1 cellular context compared by ENCODE assay signal in the genomic region with DNA sequence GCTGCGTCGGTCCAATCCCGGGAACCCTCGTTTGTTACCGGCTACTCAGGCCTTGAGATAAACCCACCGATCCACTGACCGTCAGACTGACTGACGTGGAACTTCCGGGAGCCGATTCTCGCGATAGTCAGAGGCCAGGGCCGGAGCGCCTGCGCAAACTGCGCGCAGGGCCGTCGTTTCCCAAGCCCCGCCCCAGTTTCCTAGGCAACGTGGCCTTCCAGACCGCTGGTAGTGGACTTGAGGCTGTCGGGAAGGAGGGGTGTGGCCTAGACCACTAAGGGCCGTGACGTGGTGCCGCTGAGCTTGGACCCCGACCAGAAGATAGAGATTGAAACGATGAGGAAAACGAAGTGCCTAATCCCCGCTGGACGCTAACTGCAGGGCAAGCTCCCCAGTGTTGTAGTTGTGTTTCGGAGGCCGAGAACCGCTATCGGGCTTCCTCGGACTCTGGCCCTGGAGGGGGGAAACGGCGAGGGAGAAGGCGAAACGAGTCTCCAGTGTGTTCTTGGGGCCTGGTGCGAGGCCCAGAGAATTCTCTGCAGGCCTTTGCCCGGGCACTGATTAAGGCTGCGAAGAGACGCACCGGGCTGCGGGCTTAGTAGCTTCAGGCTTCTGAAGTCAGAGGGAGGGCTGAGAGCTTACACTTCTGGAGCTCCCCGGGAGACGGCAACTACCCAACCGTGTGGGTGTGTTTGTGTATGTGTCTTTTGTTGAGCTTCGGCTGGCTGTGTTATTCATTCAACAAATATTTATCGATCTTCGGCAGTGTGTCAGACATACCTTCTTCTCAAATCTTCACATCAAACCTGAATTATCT.
TF ChIP-seq lines count a peak whose summit lies in the region.

A gene (minus strand): TSS at position 96 of the 817 bp plus-strand sequence. CDS start 97 bp downstream, outside the sequence.

TF ChIP-seq in HepG2, 621 proteins besides CTCF, POLR2A, EP300 and RAD21 (continued from another document and continues in another):
- TF ChIP-seq, protein P1, sequence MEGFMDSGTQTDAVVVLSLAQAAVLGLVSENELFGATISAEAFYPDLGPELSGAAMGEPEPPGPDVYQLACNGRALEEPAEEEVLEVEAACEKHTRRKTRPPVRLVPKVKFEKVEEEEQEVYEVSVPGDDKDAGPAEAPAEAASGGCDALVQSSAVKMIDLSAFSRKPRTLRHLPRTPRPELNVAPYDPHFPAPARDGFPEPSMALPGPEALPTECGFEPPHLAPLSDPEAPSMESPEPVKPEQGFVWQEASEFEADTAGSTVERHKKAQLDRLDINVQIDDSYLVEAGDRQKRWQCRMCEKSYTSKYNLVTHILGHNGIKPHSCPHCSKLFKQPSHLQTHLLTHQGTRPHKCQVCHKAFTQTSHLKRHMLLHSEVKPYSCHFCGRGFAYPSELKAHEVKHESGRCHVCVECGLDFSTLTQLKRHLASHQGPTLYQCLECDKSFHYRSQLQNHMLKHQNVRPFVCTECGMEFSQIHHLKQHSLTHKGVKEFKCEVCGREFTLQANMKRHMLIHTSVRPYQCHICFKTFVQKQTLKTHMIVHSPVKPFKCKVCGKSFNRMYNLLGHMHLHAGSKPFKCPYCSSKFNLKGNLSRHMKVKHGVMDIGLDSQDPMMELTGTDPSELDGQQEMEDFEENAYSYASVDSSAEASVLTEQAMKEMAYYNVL (CRISPR knock-in tag; IDR thresholded peaks at IDR 0.05; ENCODE audit: borderline replicate concordance), result peak; percentile 56; the same call in 1 of the 2 replicates
- TF ChIP-seq, protein P2, sequence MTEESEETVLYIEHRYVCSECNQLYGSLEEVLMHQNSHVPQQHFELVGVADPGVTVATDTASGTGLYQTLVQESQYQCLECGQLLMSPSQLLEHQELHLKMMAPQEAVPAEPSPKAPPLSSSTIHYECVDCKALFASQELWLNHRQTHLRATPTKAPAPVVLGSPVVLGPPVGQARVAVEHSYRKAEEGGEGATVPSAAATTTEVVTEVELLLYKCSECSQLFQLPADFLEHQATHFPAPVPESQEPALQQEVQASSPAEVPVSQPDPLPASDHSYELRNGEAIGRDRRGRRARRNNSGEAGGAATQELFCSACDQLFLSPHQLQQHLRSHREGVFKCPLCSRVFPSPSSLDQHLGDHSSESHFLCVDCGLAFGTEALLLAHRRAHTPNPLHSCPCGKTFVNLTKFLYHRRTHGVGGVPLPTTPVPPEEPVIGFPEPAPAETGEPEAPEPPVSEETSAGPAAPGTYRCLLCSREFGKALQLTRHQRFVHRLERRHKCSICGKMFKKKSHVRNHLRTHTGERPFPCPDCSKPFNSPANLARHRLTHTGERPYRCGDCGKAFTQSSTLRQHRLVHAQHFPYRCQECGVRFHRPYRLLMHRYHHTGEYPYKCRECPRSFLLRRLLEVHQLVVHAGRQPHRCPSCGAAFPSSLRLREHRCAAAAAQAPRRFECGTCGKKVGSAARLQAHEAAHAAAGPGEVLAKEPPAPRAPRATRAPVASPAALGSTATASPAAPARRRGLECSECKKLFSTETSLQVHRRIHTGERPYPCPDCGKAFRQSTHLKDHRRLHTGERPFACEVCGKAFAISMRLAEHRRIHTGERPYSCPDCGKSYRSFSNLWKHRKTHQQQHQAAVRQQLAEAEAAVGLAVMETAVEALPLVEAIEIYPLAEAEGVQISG (CRISPR knock-in tag; IDR thresholded peaks at IDR 0.05), result peak; percentile 79
- no peak for TF ChIP-seq SMYD3 (CRISPR knock-in tag; IDR thresholded peaks at IDR 0.05)
- TF ChIP-seq, protein P3, sequence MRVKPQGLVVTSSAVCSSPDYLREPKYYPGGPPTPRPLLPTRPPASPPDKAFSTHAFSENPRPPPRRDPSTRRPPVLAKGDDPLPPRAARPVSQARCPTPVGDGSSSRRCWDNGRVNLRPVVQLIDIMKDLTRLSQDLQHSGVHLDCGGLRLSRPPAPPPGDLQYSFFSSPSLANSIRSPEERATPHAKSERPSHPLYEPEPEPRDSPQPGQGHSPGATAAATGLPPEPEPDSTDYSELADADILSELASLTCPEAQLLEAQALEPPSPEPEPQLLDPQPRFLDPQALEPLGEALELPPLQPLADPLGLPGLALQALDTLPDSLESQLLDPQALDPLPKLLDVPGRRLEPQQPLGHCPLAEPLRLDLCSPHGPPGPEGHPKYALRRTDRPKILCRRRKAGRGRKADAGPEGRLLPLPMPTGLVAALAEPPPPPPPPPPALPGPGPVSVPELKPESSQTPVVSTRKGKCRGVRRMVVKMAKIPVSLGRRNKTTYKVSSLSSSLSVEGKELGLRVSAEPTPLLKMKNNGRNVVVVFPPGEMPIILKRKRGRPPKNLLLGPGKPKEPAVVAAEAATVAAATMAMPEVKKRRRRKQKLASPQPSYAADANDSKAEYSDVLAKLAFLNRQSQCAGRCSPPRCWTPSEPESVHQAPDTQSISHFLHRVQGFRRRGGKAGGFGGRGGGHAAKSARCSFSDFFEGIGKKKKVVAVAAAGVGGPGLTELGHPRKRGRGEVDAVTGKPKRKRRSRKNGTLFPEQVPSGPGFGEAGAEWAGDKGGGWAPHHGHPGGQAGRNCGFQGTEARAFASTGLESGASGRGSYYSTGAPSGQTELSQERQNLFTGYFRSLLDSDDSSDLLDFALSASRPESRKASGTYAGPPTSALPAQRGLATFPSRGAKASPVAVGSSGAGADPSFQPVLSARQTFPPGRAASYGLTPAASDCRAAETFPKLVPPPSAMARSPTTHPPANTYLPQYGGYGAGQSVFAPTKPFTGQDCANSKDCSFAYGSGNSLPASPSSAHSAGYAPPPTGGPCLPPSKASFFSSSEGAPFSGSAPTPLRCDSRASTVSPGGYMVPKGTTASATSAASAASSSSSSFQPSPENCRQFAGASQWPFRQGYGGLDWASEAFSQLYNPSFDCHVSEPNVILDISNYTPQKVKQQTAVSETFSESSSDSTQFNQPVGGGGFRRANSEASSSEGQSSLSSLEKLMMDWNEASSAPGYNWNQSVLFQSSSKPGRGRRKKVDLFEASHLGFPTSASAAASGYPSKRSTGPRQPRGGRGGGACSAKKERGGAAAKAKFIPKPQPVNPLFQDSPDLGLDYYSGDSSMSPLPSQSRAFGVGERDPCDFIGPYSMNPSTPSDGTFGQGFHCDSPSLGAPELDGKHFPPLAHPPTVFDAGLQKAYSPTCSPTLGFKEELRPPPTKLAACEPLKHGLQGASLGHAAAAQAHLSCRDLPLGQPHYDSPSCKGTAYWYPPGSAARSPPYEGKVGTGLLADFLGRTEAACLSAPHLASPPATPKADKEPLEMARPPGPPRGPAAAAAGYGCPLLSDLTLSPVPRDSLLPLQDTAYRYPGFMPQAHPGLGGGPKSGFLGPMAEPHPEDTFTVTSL (CRISPR knock-in tag; IDR thresholded peaks at IDR 0.05; ENCODE audit: borderline replicate concordance), result no peak; the same call in 1 of the 2 replicates
- TF ChIP-seq, protein P4, sequence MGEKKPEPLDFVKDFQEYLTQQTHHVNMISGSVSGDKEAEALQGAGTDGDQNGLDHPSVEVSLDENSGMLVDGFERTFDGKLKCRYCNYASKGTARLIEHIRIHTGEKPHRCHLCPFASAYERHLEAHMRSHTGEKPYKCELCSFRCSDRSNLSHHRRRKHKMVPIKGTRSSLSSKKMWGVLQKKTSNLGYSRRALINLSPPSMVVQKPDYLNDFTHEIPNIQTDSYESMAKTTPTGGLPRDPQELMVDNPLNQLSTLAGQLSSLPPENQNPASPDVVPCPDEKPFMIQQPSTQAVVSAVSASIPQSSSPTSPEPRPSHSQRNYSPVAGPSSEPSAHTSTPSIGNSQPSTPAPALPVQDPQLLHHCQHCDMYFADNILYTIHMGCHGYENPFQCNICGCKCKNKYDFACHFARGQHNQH (CRISPR knock-in tag; IDR thresholded peaks at IDR 0.05), result peak; percentile 61
- no peak for TF ChIP-seq TCF12 (IDR thresholded peaks at IDR 0.05)
- no peak for TF ChIP-seq TCF12 (CRISPR knock-in tag; IDR thresholded peaks at IDR 0.05)
- no peak for TF ChIP-seq PLRG1 (conservative IDR thresholded peaks at IDR 0.05)
- peak; percentile 92 for TF ChIP-seq KAT8 (CRISPR knock-in tag; IDR thresholded peaks at IDR 0.05)
- TF ChIP-seq, protein P5, sequence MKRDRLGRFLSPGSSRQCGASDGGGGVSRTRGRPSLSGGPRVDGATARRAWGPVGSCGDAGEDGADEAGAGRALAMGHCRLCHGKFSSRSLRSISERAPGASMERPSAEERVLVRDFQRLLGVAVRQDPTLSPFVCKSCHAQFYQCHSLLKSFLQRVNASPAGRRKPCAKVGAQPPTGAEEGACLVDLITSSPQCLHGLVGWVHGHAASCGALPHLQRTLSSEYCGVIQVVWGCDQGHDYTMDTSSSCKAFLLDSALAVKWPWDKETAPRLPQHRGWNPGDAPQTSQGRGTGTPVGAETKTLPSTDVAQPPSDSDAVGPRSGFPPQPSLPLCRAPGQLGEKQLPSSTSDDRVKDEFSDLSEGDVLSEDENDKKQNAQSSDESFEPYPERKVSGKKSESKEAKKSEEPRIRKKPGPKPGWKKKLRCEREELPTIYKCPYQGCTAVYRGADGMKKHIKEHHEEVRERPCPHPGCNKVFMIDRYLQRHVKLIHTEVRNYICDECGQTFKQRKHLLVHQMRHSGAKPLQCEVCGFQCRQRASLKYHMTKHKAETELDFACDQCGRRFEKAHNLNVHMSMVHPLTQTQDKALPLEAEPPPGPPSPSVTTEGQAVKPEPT (CRISPR knock-in tag; IDR thresholded peaks at IDR 0.05; ENCODE audit: low read depth), result peak; percentile 42
- no peak for TF ChIP-seq MAFK (conservative IDR thresholded peaks at IDR 0.05 in 1 of 2, IDR thresholded peaks at IDR 0.05 in 1 of 2; ENCODE audit: low read length in 2 of 2)
- no peak; the same call in 1 of the 2 replicates for TF ChIP-seq CBX5 (CRISPR knock-in tag; IDR thresholded peaks at IDR 0.05; ENCODE audit: borderline replicate concordance)
- TF ChIP-seq RFXANK (CRISPR knock-in tag; IDR thresholded peaks at IDR 0.05), result no peak
- TF ChIP-seq, protein P6, sequence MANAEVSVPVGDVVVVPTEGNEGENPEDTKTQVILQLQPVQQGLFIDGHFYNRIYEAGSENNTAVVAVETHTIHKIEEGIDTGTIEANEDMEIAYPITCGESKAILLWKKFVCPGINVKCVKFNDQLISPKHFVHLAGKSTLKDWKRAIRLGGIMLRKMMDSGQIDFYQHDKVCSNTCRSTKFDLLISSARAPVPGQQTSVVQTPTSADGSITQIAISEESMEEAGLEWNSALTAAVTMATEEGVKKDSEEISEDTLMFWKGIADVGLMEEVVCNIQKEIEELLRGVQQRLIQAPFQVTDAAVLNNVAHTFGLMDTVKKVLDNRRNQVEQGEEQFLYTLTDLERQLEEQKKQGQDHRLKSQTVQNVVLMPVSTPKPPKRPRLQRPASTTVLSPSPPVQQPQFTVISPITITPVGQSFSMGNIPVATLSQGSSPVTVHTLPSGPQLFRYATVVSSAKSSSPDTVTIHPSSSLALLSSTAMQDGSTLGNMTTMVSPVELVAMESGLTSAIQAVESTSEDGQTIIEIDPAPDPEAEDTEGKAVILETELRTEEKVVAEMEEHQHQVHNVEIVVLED (CRISPR knock-in tag; IDR thresholded peaks at IDR 0.05; ENCODE audit: borderline replicate concordance), result peak; percentile 76; the same call in 1 of the 2 replicates
- TF ChIP-seq PTBP1 (IDR thresholded peaks at IDR 0.05; ENCODE audit: low read depth, low read length, poor library complexity, severe bottlenecking), result no peak
- TF ChIP-seq SMC3 (IDR thresholded peaks at IDR 0.05; ENCODE audit: low read length), result no peak
- TF ChIP-seq KDM5A (IDR thresholded peaks at IDR 0.05; ENCODE audit: borderline replicate concordance, low read length), result peak; percentile 49; the same call in 1 of the 2 replicates
- TF ChIP-seq, protein P7, sequence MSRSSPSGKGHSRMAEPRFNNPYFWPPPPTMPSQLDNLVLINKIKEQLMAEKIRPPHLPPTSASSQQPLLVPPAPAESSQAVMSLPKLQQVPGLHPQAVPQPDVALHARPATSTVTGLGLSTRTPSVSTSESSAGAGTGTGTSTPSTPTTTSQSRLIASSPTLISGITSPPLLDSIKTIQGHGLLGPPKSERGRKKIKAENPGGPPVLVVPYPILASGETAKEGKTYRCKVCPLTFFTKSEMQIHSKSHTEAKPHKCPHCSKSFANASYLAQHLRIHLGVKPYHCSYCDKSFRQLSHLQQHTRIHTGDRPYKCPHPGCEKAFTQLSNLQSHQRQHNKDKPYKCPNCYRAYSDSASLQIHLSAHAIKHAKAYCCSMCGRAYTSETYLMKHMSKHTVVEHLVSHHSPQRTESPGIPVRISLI (CRISPR knock-in tag; IDR thresholded peaks at IDR 0.05; ENCODE audit: borderline replicate concordance), result no peak
- TF ChIP-seq HIVEP1 (CRISPR knock-in tag; IDR thresholded peaks at IDR 0.05), result peak; percentile 72; the same call in 1 of the 2 replicates
- peak; percentile 21; the same call in 1 of the 2 replicates for TF ChIP-seq MED13 (CRISPR knock-in tag; IDR thresholded peaks at IDR 0.05)
- no peak for TF ChIP-seq ZNF253 (CRISPR knock-in tag; IDR thresholded peaks at IDR 0.05; ENCODE audit: borderline replicate concordance)
- TF ChIP-seq, protein P8, sequence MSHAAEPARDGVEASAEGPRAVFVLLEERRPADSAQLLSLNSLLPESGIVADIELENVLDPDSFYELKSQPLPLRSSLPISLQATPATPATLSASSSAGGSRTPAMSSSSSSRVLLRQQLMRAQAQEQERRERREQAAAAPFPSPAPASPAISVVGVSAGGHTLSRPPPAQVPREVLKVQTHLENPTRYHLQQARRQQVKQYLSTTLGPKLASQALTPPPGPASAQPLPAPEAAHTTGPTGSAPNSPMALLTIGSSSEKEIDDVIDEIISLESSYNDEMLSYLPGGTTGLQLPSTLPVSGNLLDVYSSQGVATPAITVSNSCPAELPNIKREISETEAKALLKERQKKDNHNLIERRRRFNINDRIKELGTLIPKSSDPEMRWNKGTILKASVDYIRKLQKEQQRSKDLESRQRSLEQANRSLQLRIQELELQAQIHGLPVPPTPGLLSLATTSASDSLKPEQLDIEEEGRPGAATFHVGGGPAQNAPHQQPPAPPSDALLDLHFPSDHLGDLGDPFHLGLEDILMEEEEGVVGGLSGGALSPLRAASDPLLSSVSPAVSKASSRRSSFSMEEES (CRISPR knock-in tag; IDR thresholded peaks at IDR 0.05), result peak; percentile 23; the same call in 1 of the 2 replicates
- TF ChIP-seq HOXA9 (CRISPR knock-in tag; IDR thresholded peaks at IDR 0.05; ENCODE audit: borderline replicate concordance), result no peak
- TF ChIP-seq FOXJ3 (CRISPR knock-in tag; IDR thresholded peaks at IDR 0.05; ENCODE audit: borderline replicate concordance), result peak; percentile 59; the same call in 1 of the 2 replicates
- TF ChIP-seq, protein P9, sequence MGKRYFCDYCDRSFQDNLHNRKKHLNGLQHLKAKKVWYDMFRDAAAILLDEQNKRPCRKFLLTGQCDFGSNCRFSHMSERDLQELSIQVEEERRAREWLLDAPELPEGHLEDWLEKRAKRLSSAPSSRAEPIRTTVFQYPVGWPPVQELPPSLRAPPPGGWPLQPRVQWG (CRISPR knock-in tag; IDR thresholded peaks at IDR 0.05; ENCODE audit: borderline replicate concordance, low read depth), result no peak
- TF ChIP-seq ZBTB38 (CRISPR knock-in tag; IDR thresholded peaks at IDR 0.05), result peak; percentile 13; the same call in 1 of the 2 replicates
- no peak for TF ChIP-seq NFRKB (IDR thresholded peaks at IDR 0.05)
- no peak for TF ChIP-seq STAG1 (CRISPR knock-in tag; IDR thresholded peaks at IDR 0.05)
- no peak for TF ChIP-seq BCL6 (CRISPR knock-in tag; IDR thresholded peaks at IDR 0.05)
- TF ChIP-seq ZSCAN12 (CRISPR knock-in tag; IDR thresholded peaks at IDR 0.05), result no peak
- TF ChIP-seq, protein P10, sequence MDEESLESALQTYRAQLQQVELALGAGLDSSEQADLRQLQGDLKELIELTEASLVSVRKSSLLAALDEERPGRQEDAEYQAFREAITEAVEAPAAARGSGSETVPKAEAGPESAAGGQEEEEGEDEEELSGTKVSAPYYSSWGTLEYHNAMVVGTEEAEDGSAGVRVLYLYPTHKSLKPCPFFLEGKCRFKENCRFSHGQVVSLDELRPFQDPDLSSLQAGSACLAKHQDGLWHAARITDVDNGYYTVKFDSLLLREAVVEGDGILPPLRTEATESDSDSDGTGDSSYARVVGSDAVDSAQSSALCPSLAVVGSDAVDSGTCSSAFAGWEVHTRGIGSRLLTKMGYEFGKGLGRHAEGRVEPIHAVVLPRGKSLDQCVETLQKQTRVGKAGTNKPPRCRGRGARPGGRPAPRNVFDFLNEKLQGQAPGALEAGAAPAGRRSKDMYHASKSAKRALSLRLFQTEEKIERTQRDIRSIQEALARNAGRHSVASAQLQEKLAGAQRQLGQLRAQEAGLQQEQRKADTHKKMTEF (CRISPR knock-in tag; IDR thresholded peaks at IDR 0.05), result 0 out of 2 replicates have a peak, but pooled peaks have one; percentile 70
- peak; percentile 62 for TF ChIP-seq RBFOX2 (IDR thresholded peaks at IDR 0.05; ENCODE audit: low read depth, low read length)
